In the genomic region with DNA sequence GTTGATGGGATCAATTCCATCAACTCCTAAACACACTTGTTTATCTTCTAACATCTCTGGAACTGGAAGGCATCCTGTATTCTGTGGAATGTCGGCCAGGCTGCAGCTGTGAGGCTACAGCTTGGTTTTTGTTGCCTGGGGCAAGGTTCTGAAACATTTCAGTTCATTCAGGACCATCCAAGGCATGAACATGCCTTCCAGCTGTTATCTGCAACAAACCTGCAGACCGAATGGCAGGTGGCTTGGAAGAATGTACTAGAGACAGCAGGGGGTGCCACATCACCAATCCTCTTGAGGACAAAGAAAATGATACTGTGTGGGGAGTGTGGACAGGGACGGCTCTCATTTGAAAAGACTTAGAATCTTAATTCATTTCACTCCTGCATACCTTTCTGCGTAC, we compare ENCODE assay signal across 9 cellular contexts. TPM values are rescaled to one million over a fixed set of nuclear protein-coding genes. Genes with fewer than 3 reads are reported as not detected.
DNase-seq lines count a peak whose midpoint lies in the region; ATAC-seq and TF ChIP-seq lines count a peak whose summit lies in the region.
"Had no signal": no experiment of that assay in that cellular context is flagged by ENCODE, and none has a peak within 500 bp of the region (broad histone marks: within the 10 kb centered on the region; RNA-seq: fewer than 3 reads in every experiment).

No MANE protein-coding gene starts in this region.

- H3K4me3 ChIP-seq in SJCRH30 (no peak overlapping the region), Peyer's patch (no peak overlapping the region)
- H3K4me3 ChIP-seq: SJSA1 had no signal

- TF ChIP-seq CTCF in Peyer's patch (IDR thresholded peaks at IDR 0.05) = peak in 3 of 6 experiments; percentile 13 to 25 (median 20)

- H3K9me3 ChIP-seq in SJCRH30 (replicated peaks) = no peaks in the 10 kb centered on the region
- H3K9me3 ChIP-seq in Peyer's patch = no peaks in the 10 kb centered on the region

- no peaks in the 10 kb centered on the region for H3K27me3 ChIP-seq in SJCRH30
- no peaks in the 10 kb centered on the region for H3K27me3 ChIP-seq in Peyer's patch

- no peak for TF ChIP-seq POLR2A in Peyer's patch (IDR thresholded peaks at IDR 0.05)

- H3K4me1 ChIP-seq in SJCRH30 (no peaks in the 10 kb centered on the region; the same call in none of the 2 replicates), Peyer's patch (no peaks in the 10 kb centered on the region)
- H3K4me1 ChIP-seq: SJSA1 had no signal

- H3K36me3 ChIP-seq in SJCRH30 (no peaks in the 10 kb centered on the region), Peyer's patch (no peaks in the 10 kb centered on the region)
- H3K36me3 ChIP-seq: SJSA1 had no signal

- H3K27ac ChIP-seq in SJCRH30 = no peak overlapping the region
- no peak overlapping the region for H3K27ac ChIP-seq in Peyer's patch
- H3K27ac ChIP-seq: SJSA1 had no signal

- DNase-seq in DMS79 (lab: John Stamatoyannopoulos, UW) = peak; percentile 19
- DNase-seq in KBM-7 = peak; percentile 37
- peak; percentile 70 to 78 for DNase-seq in SJCRH30
- DNase-seq in left ventricle myocardium superior = no peak
- no peak for DNase-seq in Peyer's patch
- no peak for DNase-seq in stimulated activated CD4-positive, alpha-beta T cell treated with anti-CD3 and anti-CD28 coated beads, Interleukin-4, amount 100 ng/mL, for 1 hour

- ATAC-seq in left ventricle myocardium superior (peak; percentile 30), GM19328 (IDR thresholded peaks at IDR 0.05; ENCODE audit: unreplicated experiment) (no peak), HG03045 (IDR thresholded peaks at IDR 0.05; ENCODE audit: unreplicated experiment) (no peak)

- in situ Hi-C loops in KBM-7 (cut with MboI; ENCODE audit: low pct_unique_long_range_greater_than_20kb, low sequenced_read_pairs) = no loop called here

- intact Hi-C loops in left ventricle myocardium superior (cut with micrococcal nuclease) = no loop called here

RNA-seq across cellular contexts. Expression of a gene that starts 12.4 kb away (rescaled TPM):
- not detected in 2 replicates for total RNA-seq in SJCRH30 (2014; rRNA removed; shearing (Covaris generic))
- total RNA-seq in left ventricle myocardium superior (0.05 TPM), Peyer's patch (not detected)
- total RNA-seq: SJSA1 had no signal

RNA-seq across cellular contexts. Expression of a gene that starts 34.1 kb away (rescaled TPM):
- total RNA-seq in SJCRH30 (2014; rRNA removed; shearing (Covaris generic)) = 0.12 and 0.23 TPM in 2 replicates
- total RNA-seq in left ventricle myocardium superior (2.8 TPM), Peyer's patch (10 to 100 TPM in 1 of 4 donors, 1 to 10 TPM in 3; 1.1 to 16.5 (median 4.5) TPM)

Comparison
In these comparisons a context has a peak if more than half of its experiments do, and no peak if none do; other contexts are left out.
1. DNase-seq: peak in DMS79 (single experiment), KBM-7 (single experiment) and SJCRH30 (2 of 2); none in left ventricle myocardium superior (single experiment), Peyer's patch (0 of 3) and stimulated activated CD4-positive, alpha-beta T cell treated with anti-CD3 and anti-CD28 coated beads, Interleukin-4, amount 100 ng/mL, for 1 hour (single experiment).